Comparison of ENCODE assay signal across 8 cellular contexts in the genomic region with DNA sequence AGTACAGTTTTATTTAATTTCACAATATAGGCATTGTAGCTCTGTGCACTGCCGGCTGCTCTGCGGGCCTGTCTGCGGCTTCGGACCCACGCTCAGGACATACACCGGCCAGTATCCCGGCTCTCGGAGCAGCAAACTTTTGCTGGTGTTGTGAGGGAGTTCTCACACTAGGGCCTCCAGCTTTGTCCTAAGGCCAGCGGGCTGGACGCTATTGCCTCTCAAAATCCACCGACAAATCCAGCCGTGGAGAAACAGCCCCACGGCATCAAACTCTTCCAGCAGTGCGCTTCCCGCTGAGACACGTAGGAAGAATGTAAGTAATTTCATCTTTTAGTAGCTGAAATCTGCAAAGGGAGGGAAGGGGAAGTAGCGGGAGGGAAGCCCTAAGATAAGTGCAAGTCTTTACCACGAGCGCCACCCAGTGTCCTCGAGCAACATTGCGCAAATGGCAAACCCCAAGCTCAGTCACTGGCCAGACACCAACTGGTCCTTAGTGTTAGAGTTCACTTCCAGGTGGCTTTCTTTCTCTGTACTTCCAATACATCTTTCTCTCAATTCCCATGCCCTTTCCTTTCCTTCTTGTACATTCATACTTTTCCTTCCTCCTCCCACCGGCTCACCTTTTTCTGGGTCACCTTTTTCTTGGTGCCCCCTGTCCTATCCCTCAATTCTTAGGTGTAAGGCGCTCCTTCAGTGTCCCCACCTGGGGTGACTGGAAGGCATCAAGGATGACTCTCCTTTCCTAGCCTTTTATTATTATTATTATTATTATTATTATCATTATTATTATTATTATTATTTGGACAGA. TPM values are rescaled to one million over a fixed set of nuclear protein-coding genes. Genes with fewer than 3 reads are reported as not detected.
DNase-seq lines count a peak whose midpoint lies in the region; ATAC-seq and TF ChIP-seq lines count a peak whose summit lies in the region.

No MANE protein-coding gene starts in this region.

- H3K36me3 ChIP-seq in heart right ventricle: no peaks in the 10 kb centered on the region
- no peaks in the 10 kb centered on the region for H3K36me3 ChIP-seq in psoas muscle (ENCODE audit: insufficient read depth in 1 of 2, low read depth in 1 of 2)
- H3K36me3 ChIP-seq in aorta (ENCODE audit: control insufficient read depth in 1 of 2, insufficient read depth in 2 of 2, low read length in 1 of 2): no peaks in the 10 kb centered on the region

- peaks cover 9 to 99% (median 91%) of the 10 kb centered on the region in 7 donors for H3K27me3 ChIP-seq in heart right ventricle
- H3K27me3 ChIP-seq in psoas muscle (ENCODE audit: insufficient read depth in 3 of 3, low read length in 2 of 3): peaks cover 3 to 68% (median 36%) of the 10 kb centered on the region in 3 donors
- H3K27me3 ChIP-seq in aorta (ENCODE audit: control insufficient read depth in 1 of 2, insufficient read depth in 2 of 2, low read length in 1 of 2): peaks cover 0 to 2% of the 10 kb centered on the region in 2 donors

- DNase-seq in ELF-1 (ENCODE audit: low read depth, low spot score): peak; percentile 89
- DNase-seq in Kasumi-1 (lab: John Stamatoyannopoulos, UW): peak; percentile 79 to 88
- DNase-seq in SKM-1 (lab: John Stamatoyannopoulos, UW; ENCODE audit: unreplicated experiment): peak; percentile 65
- DNase-seq in activated naive CD8-positive, alpha-beta T cell treated with anti-CD3 and anti-CD28 coated beads, Interleukin-2, amount 50 U/mL, for 16 hours (ENCODE audit: low read depth, low spot score): peak; percentile 41
- DNase-seq in heart right ventricle: peak; percentile 70 to 73
- peak; percentile 75 to 82 for DNase-seq in psoas muscle
- DNase-seq in aorta: peak; percentile 82 to 92

- peaks cover 0 to 42% (median 25%) of the 10 kb centered on the region in 9 donors for H3K4me1 ChIP-seq in heart right ventricle
- H3K4me1 ChIP-seq in psoas muscle: peaks cover 7% of the 10 kb centered on the region
- no peaks in the 10 kb centered on the region for H3K4me1 ChIP-seq in aorta (ENCODE audit: control insufficient read depth in 1 of 2, insufficient read depth in 2 of 2, low read length in 2 of 2)

- H3K27ac ChIP-seq in heart right ventricle (no peak overlapping the region), psoas muscle (no peak overlapping the region), aorta (ENCODE audit: low read depth in 1 of 2, low read length in 2 of 2) (no peak overlapping the region)

- intact Hi-C loops in heart right ventricle (cut with DNase I): loop anchor here (1.0 to 10.0 kb wide), 12 partner anchors 610 to 1115 kb away; no protein-coding TSS in a partner anchor
- intact Hi-C loops in psoas muscle (cut with DNase I): loop anchor here (1.0 to 5.0 kb wide), 3 partner anchors 950 to 1111 kb away; no protein-coding TSS in a partner anchor
- intact Hi-C loops in aorta (cut with DNase I): loop anchor here (2.0 to 10.0 kb wide), 5 partner anchors 313 to 1110 kb away; partner anchors contain the start of gene SEM1 (in 1 of the 2)

- peak; percentile 44 to 94 (median 88) for TF ChIP-seq CTCF in heart right ventricle (IDR thresholded peaks at IDR 0.05)
- peak; percentile 84 for TF ChIP-seq CTCF in psoas muscle (IDR thresholded peaks at IDR 0.05)

- ATAC-seq in GM21825 (IDR thresholded peaks at IDR 0.05; ENCODE audit: unreplicated experiment) (peak; percentile 85), heart right ventricle (peak; percentile 77 to 91 (median 86)), psoas muscle (peak; percentile 83 to 95 (median 89)), aorta (ENCODE audit: low FRiP score) (peak; percentile 87)

- H3K9me3 ChIP-seq in heart right ventricle (no peaks in the 10 kb centered on the region), psoas muscle (no peaks in the 10 kb centered on the region), aorta (ENCODE audit: control insufficient read depth, low read length) (no peaks in the 10 kb centered on the region)

- WGBS in heart right ventricle, 2 donors: 5% methylated on average over 23 of the region's 23 CpGs
- 5% methylated on average over 23 of the region's 23 CpGs for WGBS in psoas muscle, 3 donors
- WGBS in aorta, 2 donors: 5 to 6% methylated on average over 23 of the region's 23 CpGs

- H3K4me3 ChIP-seq in heart right ventricle: peak overlapping the region in 9 of 10 donors; percentile 24 to 61 (median 47)
- peak overlapping the region; percentile 52 for H3K4me3 ChIP-seq in psoas muscle
- H3K4me3 ChIP-seq in aorta (ENCODE audit: low read length in 2 of 2): peak overlapping the region in 1 of 2 donors; percentile 47

RNA-seq across cellular contexts. Expression of gene DLX5, which starts 3.0 kb away (rescaled TPM):
- total RNA-seq in heart right ventricle: not detected
- polyA plus RNA-seq in heart right ventricle: under 1 TPM in 1 of 2 donors, not detected in 1; 0.09 TPM
- not detected for total RNA-seq in psoas muscle
- not detected for polyA plus RNA-seq in psoas muscle
- total RNA-seq in aorta: 1 to 10 TPM; 1.1 to 1.4 TPM
- not detected for polyA plus RNA-seq in aorta

RNA-seq across cellular contexts. Expression of gene DLX6, which starts 22.3 kb away (rescaled TPM):
- total RNA-seq in heart right ventricle: not detected
- not detected for polyA plus RNA-seq in heart right ventricle
- total RNA-seq in psoas muscle: not detected
- not detected for polyA plus RNA-seq in psoas muscle
- under 1 TPM; 0.19 to 0.27 TPM for total RNA-seq in aorta
- under 1 TPM in 1 of 2 donors, not detected in 1; 0.13 TPM for polyA plus RNA-seq in aorta
